Comparison of ENCODE assay signal across 8 cellular contexts in genomic region chr12:15688202-15688736, GRCh38.
DNase-seq lines count a peak whose midpoint lies in the region; ATAC-seq and TF ChIP-seq lines count a peak whose summit lies in the region.

No MANE protein-coding gene starts in this region.

- no peak overlapping the region for H3K4me3 Mint-ChIP-seq in endodermal cell
- H3K4me3 Mint-ChIP-seq in osteocyte (ENCODE audit: unreplicated experiment) = peak overlapping the region; percentile 74
- H3K4me3 Mint-ChIP-seq in T-helper 17 cell = no peak overlapping the region

- peak; percentile 65 for DNase-seq in GF-D8 (lab: John Stamatoyannopoulos, UW)
- DNase-seq in NCI-H526 (lab: John Stamatoyannopoulos, UW) = peak; percentile 56 to 66
- DNase-seq in endodermal cell = peak; percentile 67
- peak; percentile 88 for DNase-seq in osteocyte (ENCODE audit: extremely low spot score, unreplicated experiment)
- DNase-seq in T-helper 17 cell = no peak

- H3K4me1 ChIP-seq in endodermal cell (ENCODE audit: control insufficient read depth, insufficient read depth, low read length) = peaks cover 8% of the 10 kb centered on the region

- no peaks in the 10 kb centered on the region for H3K27me3 ChIP-seq in endodermal cell (ENCODE audit: control insufficient read depth, insufficient read depth, low read length, poor library complexity, severe bottlenecking)

- H3K36me3 ChIP-seq in endodermal cell (ENCODE audit: control insufficient read depth, insufficient read depth, low read length) = no peaks in the 10 kb centered on the region

- H3K27ac Mint-ChIP-seq in endodermal cell (peak overlapping the region; percentile 44), osteocyte (ENCODE audit: unreplicated experiment) (peak overlapping the region; percentile 96), T-helper 17 cell (no peak overlapping the region)

- H3K9me3 Mint-ChIP-seq in endodermal cell (peaks cover under 1% of the 10 kb centered on the region), osteocyte (ENCODE audit: unreplicated experiment) (no peaks in the 10 kb centered on the region)

- no peaks in the 10 kb centered on the region for H3K9me3 ChIP-seq in endodermal cell (ENCODE audit: control insufficient read depth, low read length)
- no peaks in the 10 kb centered on the region for H3K9me3 ChIP-seq in T-helper 17 cell (ENCODE audit: control insufficient read depth, low read length, poor library complexity, severe bottlenecking)

- H3K27ac ChIP-seq in endodermal cell (ENCODE audit: low read depth, low read length) = peak overlapping the region; percentile 72

- no peaks in the 10 kb centered on the region for H3K36me3 Mint-ChIP-seq in endodermal cell (ENCODE audit: low read depth)
- H3K36me3 Mint-ChIP-seq in osteocyte (ENCODE audit: unreplicated experiment) = peaks cover 16% of the 10 kb centered on the region
- peaks cover 2% of the 10 kb centered on the region for H3K36me3 Mint-ChIP-seq in T-helper 17 cell (ENCODE audit: low read depth)

- H3K4me3 ChIP-seq in endodermal cell (ENCODE audit: low read length) = no peak overlapping the region

- no peak for ATAC-seq in HG03469 (IDR thresholded peaks at IDR 0.05; ENCODE audit: unreplicated experiment)
- no peak for ATAC-seq in GM21576 (IDR thresholded peaks at IDR 0.05; ENCODE audit: unreplicated experiment)
- no peak for ATAC-seq in T-helper 17 cell
- ATAC-seq in GM21390 (IDR thresholded peaks at IDR 0.05; ENCODE audit: unreplicated experiment) = no peak

- TF ChIP-seq CTCF in endodermal cell (conservative IDR thresholded peaks at IDR 0.05) = no peak
- TF ChIP-seq CTCF in osteocyte (IDR thresholded peaks at IDR 0.05) = no peak

- H3K27me3 Mint-ChIP-seq in endodermal cell (ENCODE audit: insufficient read depth) (no peaks in the 10 kb centered on the region), osteocyte (ENCODE audit: unreplicated experiment) (no peaks in the 10 kb centered on the region), T-helper 17 cell (peaks cover 6% of the 10 kb centered on the region)

- WGBS in endodermal cell (ENCODE audit: insufficient coverage in 1 of 2, insufficient read length in 1 of 2), 2 experiments = 91 to 100% methylated on average over 2 to 8 of the region's 8 CpGs

- no peak overlapping the region for H3K9ac ChIP-seq in endodermal cell (ENCODE audit: extremely low read depth, low read length, poor library complexity, severe bottlenecking)

- H3K4me1 Mint-ChIP-seq in endodermal cell (peaks cover 30% of the 10 kb centered on the region), osteocyte (ENCODE audit: unreplicated experiment) (peaks cover 96% of the 10 kb centered on the region), T-helper 17 cell (peaks cover 7% of the 10 kb centered on the region)

Comparison
In these comparisons a context has a peak if more than half of its experiments do, and no peak if none do; other contexts are left out.
1. DNase-seq: peak in GF-D8 (single experiment), NCI-H526 (2 of 2), endodermal cell (single experiment) and osteocyte (single experiment); none in T-helper 17 cell (0 of 3).